Comparison of ENCODE assay signal across 23 cellular contexts in genomic region chr21:36564647-36565046, GRCh38.
"Had no signal": no experiment of that assay in that cellular context is flagged by ENCODE, and none has a peak within 500 bp of the region (broad histone marks: within the 10 kb centered on the region; RNA-seq: fewer than 3 reads in every experiment).

No MANE protein-coding gene starts in this region.

- H3K9me3 ChIP-seq: colonic mucosa, esophagus squamous epithelium, gastrocnemius medialis, heart right ventricle, left lung, lower lobe of right lung, mucosa of descending colon had no signal

- H3K27ac ChIP-seq: colonic mucosa, epithelial cell of prostate, esophagus squamous epithelium, gastrocnemius medialis, heart right ventricle, left lung, lower lobe of right lung had no signal

- DNase-seq: colonic mucosa; cortex of kidney; effector CD8-positive, alpha-beta T cell; effector memory CD8-positive, alpha-beta T cell; endodermal cell; erythroblast; esophagus squamous epithelium; foreskin fibroblast; foreskin melanocyte; gastrocnemius medialis; glutamatergic neuron; heart right ventricle; hippocampal formation; left cardiac atrium; left lung; left ventricle myocardium superior; lower lobe of right lung; mesenchymal stem cell; mucosa of descending colon had no signal

- H3K4me1 Mint-ChIP-seq: endodermal cell had no signal

- H3K4me3 Mint-ChIP-seq: dendritic cell treated with granulocyte-macrophage colony-stimulating factor and Interleukin-4, amounts not matched to agents 40 ng/mL and 50 ng/mL, for 4 days; effector memory CD8-positive, alpha-beta T cell; endodermal cell; mesothelial cell of epicardium had no signal

- ATAC-seq: effector memory CD8-positive, alpha-beta T cell; esophagus mucosa; gastrocnemius medialis; heart right ventricle; left cardiac atrium; left lung; left ventricle myocardium superior; lower lobe of right lung; mucosa of descending colon had no signal

- H3K36me3 ChIP-seq: colonic mucosa, esophagus squamous epithelium, gastrocnemius medialis, heart right ventricle, left lung, lower lobe of right lung had no signal

- H3K36me3 Mint-ChIP-seq: mesothelial cell of epicardium had no signal

- H3K27ac Mint-ChIP-seq: dendritic cell treated with granulocyte-macrophage colony-stimulating factor and Interleukin-4, amounts not matched to agents 40 ng/mL and 50 ng/mL, for 4 days; effector memory CD8-positive, alpha-beta T cell; endodermal cell; mesothelial cell of epicardium had no signal

- H3K9me3 Mint-ChIP-seq: dendritic cell treated with granulocyte-macrophage colony-stimulating factor and Interleukin-4, amounts not matched to agents 40 ng/mL and 50 ng/mL, for 4 days; effector memory CD8-positive, alpha-beta T cell; mesothelial cell of epicardium had no signal

- H3K4me1 ChIP-seq: colonic mucosa, esophagus squamous epithelium, gastrocnemius medialis, heart right ventricle, left lung, lower lobe of right lung had no signal

- H3K27me3 Mint-ChIP-seq: dendritic cell treated with granulocyte-macrophage colony-stimulating factor and Interleukin-4, amounts not matched to agents 40 ng/mL and 50 ng/mL, for 4 days had no signal

- H3K4me3 ChIP-seq: colonic mucosa, esophagus squamous epithelium, gastrocnemius medialis, heart right ventricle, left lung, lower lobe of right lung, mucosa of descending colon had no signal
